ENCODE assay signal across 8 cellular contexts in genomic region chr1:26336477-26337205, GRCh38. TPM values are rescaled to one million over a fixed set of nuclear protein-coding genes. Genes with fewer than 3 reads are reported as not detected.
DNase-seq lines count a peak whose midpoint lies in the region; ATAC-seq and TF ChIP-seq lines count a peak whose summit lies in the region.

No MANE protein-coding gene starts in this region.

- peak overlapping the region; percentile 42 for H2AK9ac ChIP-seq in IMR-90 (replicated peaks; ENCODE audit: low read depth, low read length, poor library complexity)

- no peak overlapping the region for H3K27ac ChIP-seq in IMR-90 (ENCODE audit: insufficient read depth, low read length)
- H3K27ac ChIP-seq in right atrium auricular region: no peak overlapping the region
- H3K27ac ChIP-seq in skeletal muscle tissue (ENCODE audit: low read depth, low read length): no peak overlapping the region

- no peak for TF ChIP-seq RAD21 in IMR-90 (IDR thresholded peaks at IDR 0.05; ENCODE audit: low read length)

- no peaks in the 10 kb centered on the region for H4K20me1 ChIP-seq in IMR-90 (ENCODE audit: insufficient read depth, low read length)

- ATAC-seq in GM19025 (IDR thresholded peaks at IDR 0.05; ENCODE audit: low read depth, unreplicated experiment) (peak; percentile 61), IMR-90 (ENCODE audit: low read depth) (peak; percentile 64), HG03159 (IDR thresholded peaks at IDR 0.05; ENCODE audit: unreplicated experiment) (no peak)

- H3K4me1 ChIP-seq in IMR-90 (ENCODE audit: control insufficient read depth, insufficient read depth, low read length): peaks cover 4% of the 10 kb centered on the region; the same call in 1 of the 2 replicates
- peaks cover 0 to 16% of the 10 kb centered on the region in 2 donors for H3K4me1 ChIP-seq in right atrium auricular region
- peaks cover 3 to 11% (median 10%) of the 10 kb centered on the region in 3 donors for H3K4me1 ChIP-seq in skeletal muscle tissue (ENCODE audit: control insufficient read depth in 3 of 3, insufficient read depth in 3 of 3, low read length in 3 of 3)

- CTCF ChIA-PET in IMR-90 (lab: Yijun Ruan, JAX): no interaction called here

- H3K4ac ChIP-seq in IMR-90 (ENCODE audit: low read depth, low read length): no peak overlapping the region

- no TSS peak for BruUV-seq in IMR-90 (replicated peaks; lab: Mats Ljungman, UMichigan)

- H3K4me3 ChIP-seq in IMR-90 (ENCODE audit: insufficient read depth, low read depth, low read length) (peak overlapping the region; percentile 72), right atrium auricular region (peak overlapping the region; percentile 33 to 52), skeletal muscle tissue (ENCODE audit: low read length in 3 of 3) (peak overlapping the region in 2 of 3 donors; percentile 68 to 72)

- in situ Hi-C loops in IMR-90 (cut with MboI; ENCODE audit: low sequenced_read_pairs): no loop called here

- peaks cover 42% of the 10 kb centered on the region for H3K27me3 ChIP-seq in IMR-90 (ENCODE audit: control insufficient read depth, insufficient read depth, low read length)
- H3K27me3 ChIP-seq in right atrium auricular region: no peaks in the 10 kb centered on the region
- peaks cover 4 to 19% (median 12%) of the 10 kb centered on the region in 3 donors for H3K27me3 ChIP-seq in skeletal muscle tissue (ENCODE audit: control insufficient read depth in 3 of 3, insufficient read depth in 3 of 3, low read length in 3 of 3)

- TF ChIP-seq POLR2A in IMR-90 (IDR thresholded peaks at IDR 0.05; ENCODE audit: low read depth, low read length): no peak

- H3K4me3 Mint-ChIP-seq in activated naive CD4-positive, alpha-beta T cell treated with anti-CD3 and anti-CD28 coated beads, Interleukin-2, amount 50 U/mL, for 24 hours: peak overlapping the region; percentile 90

- H2BK120ac ChIP-seq in IMR-90 (ENCODE audit: low read depth, low read length): peak overlapping the region; percentile 15; the same call in 1 of the 2 replicates

- dilution Hi-C loops in IMR-90 (cut with HindIII; ENCODE audit: low sequenced_read_pairs, unreplicated experiment): no loop called here

- H3K36me3 ChIP-seq in IMR-90 (ENCODE audit: control insufficient read depth, insufficient read depth, low read length) (no peaks in the 10 kb centered on the region), right atrium auricular region (no peaks in the 10 kb centered on the region), skeletal muscle tissue (ENCODE audit: control insufficient read depth in 3 of 3, insufficient read depth in 3 of 3, low read length in 3 of 3) (no peaks in the 10 kb centered on the region)

- H3K4me1 Mint-ChIP-seq in activated naive CD4-positive, alpha-beta T cell treated with anti-CD3 and anti-CD28 coated beads, Interleukin-2, amount 50 U/mL, for 24 hours: peaks cover 10% of the 10 kb centered on the region

- H3K18ac ChIP-seq in IMR-90 (ENCODE audit: low read depth, low read length): no peak overlapping the region

- H2AFZ ChIP-seq in IMR-90 (replicated peaks; ENCODE audit: low read length, poor library complexity): peak overlapping the region; percentile 87

- no peak overlapping the region for H2BK5ac ChIP-seq in IMR-90 (ENCODE audit: low read depth, low read length, poor library complexity, severe bottlenecking)

- H3K36me3 Mint-ChIP-seq in activated naive CD4-positive, alpha-beta T cell treated with anti-CD3 and anti-CD28 coated beads, Interleukin-2, amount 50 U/mL, for 24 hours: no peaks in the 10 kb centered on the region

- no peaks in the 10 kb centered on the region for H3K9me3 Mint-ChIP-seq in activated naive CD4-positive, alpha-beta T cell treated with anti-CD3 and anti-CD28 coated beads, Interleukin-2, amount 50 U/mL, for 24 hours

- H3K27me3 Mint-ChIP-seq in activated naive CD4-positive, alpha-beta T cell treated with anti-CD3 and anti-CD28 coated beads, Interleukin-2, amount 50 U/mL, for 24 hours: no peaks in the 10 kb centered on the region

- H3K4me2 ChIP-seq in IMR-90 (ENCODE audit: low read depth, low read length): peak overlapping the region; percentile 99

- H2AK5ac ChIP-seq in IMR-90 (ENCODE audit: low read depth, low read length): no peak overlapping the region

- no peak overlapping the region for H4K8ac ChIP-seq in IMR-90 (ENCODE audit: low read depth in 2 of 2, low read length in 2 of 2)

- no peak for TF ChIP-seq CTCF in IMR-90 (conservative IDR thresholded peaks at IDR 0.05; ENCODE audit: low read depth, low read length)
- TF ChIP-seq CTCF in right atrium auricular region (IDR thresholded peaks at IDR 0.05): no peak

- no peak overlapping the region for H2BK15ac ChIP-seq in IMR-90 (ENCODE audit: low read depth, low read length)

- DNase-seq in IMR-90 (no peak), SHP77 treated with DMSO at 0.1 percent for 48 hours (lab: John Stamatoyannopoulos, UW) (peak; percentile 55), right atrium auricular region (ENCODE audit: low spot score) (no peak), SKM-1 treated with dmso at 0.1 percent for 144 hours (lab: John Stamatoyannopoulos, UW; ENCODE audit: unreplicated experiment) (no peak)

- POLR2A ChIA-PET in IMR-90 (lab: Charles Lee; ENCODE audit: unreplicated experiment): no interaction called here

- WGBS in IMR-90 (ENCODE audit: extremely low coverage in 2 of 2, insufficient read length in 1 of 2), 2 experiments: 18% methylated on average over 16 of the region's 52 CpGs; no CpG with 5 or more reads in 1 of the 2 experiments

- intact Hi-C loops in IMR-90 (cut with micrococcal nuclease): no loop called here

- no peak overlapping the region for H3K27ac Mint-ChIP-seq in activated naive CD4-positive, alpha-beta T cell treated with anti-CD3 and anti-CD28 coated beads, Interleukin-2, amount 50 U/mL, for 24 hours

- no peak overlapping the region for H3K56ac ChIP-seq in IMR-90 (ENCODE audit: extremely low read depth, insufficient read depth, low read length)

- H3K9ac ChIP-seq in IMR-90 (ENCODE audit: low read depth, low read length) (no peak overlapping the region), skeletal muscle tissue (ENCODE audit: low read depth in 1 of 3, low read length in 3 of 3) (peak overlapping the region in 2 of 3 donors; percentile 38 to 50)

- no peak overlapping the region for H2BK20ac ChIP-seq in IMR-90 (ENCODE audit: low read depth, low read length)

- no peaks in the 10 kb centered on the region for H3K9me1 ChIP-seq in IMR-90 (ENCODE audit: insufficient read depth, low read length)

- H3K23ac ChIP-seq in IMR-90 (ENCODE audit: low read depth, low read length): no peak overlapping the region

- H3K9me3 ChIP-seq in IMR-90 (ENCODE audit: control insufficient read depth, insufficient read depth, low read length) (no peaks in the 10 kb centered on the region), right atrium auricular region (no peaks in the 10 kb centered on the region), skeletal muscle tissue (ENCODE audit: control insufficient read depth in 3 of 3, low read length in 3 of 3) (no peaks in the 10 kb centered on the region)

- no peak overlapping the region for H4K91ac ChIP-seq in IMR-90 (ENCODE audit: insufficient read depth, low read depth, low read length)

- H3K79me1 ChIP-seq in IMR-90 (ENCODE audit: low read depth in 1 of 2, low read length in 2 of 2): no peaks in the 10 kb centered on the region

- no peak overlapping the region for H4K5ac ChIP-seq in IMR-90 (ENCODE audit: low read depth, low read length)

- no peak overlapping the region for H3K14ac ChIP-seq in IMR-90 (replicated peaks; ENCODE audit: low read depth, low read length)

TF ChIP-seq in IMR-90, 13 proteins besides CTCF, POLR2A, EP300 and RAD21 (continues in another document):
- TF ChIP-seq FOS (IDR thresholded peaks at IDR 0.05; ENCODE audit: low read depth, low read length) (no peak), RCOR1 (IDR thresholded peaks at IDR 0.05; ENCODE audit: insufficient replicate concordance, low read length) (no peak), CEBPB (IDR thresholded peaks at IDR 0.05; ENCODE audit: low read depth, low read length) (no peak), MAFK (IDR thresholded peaks at IDR 0.05; ENCODE audit: low read depth, low read length) (no peak), MAZ (IDR thresholded peaks at IDR 0.05; ENCODE audit: borderline replicate concordance, low read depth, low read length) (no peak), MXI1 (IDR thresholded peaks at IDR 0.05; ENCODE audit: borderline replicate concordance, low read depth, low read length) (no peak), SMC3 (IDR thresholded peaks at IDR 0.05; ENCODE audit: low read depth, low read length) (no peak), RFX5 (IDR thresholded peaks at IDR 0.05; ENCODE audit: low read depth, low read length) (no peak), NFE2L2 (IDR thresholded peaks at IDR 0.05; ENCODE audit: low read depth, low read length) (no peak), BHLHE40 (IDR thresholded peaks at IDR 0.05; ENCODE audit: low read depth, low read length) (no peak)

RNA-seq across cellular contexts. Expression of gene CRYBG2, which starts 17.3 kb away (rescaled TPM):
- total RNA-seq in IMR-90 (2012; rRNA removed) (not detected in 2 replicates), right atrium auricular region (not detected), skeletal muscle tissue (not detected)
- polyA plus RNA-seq in IMR-90 (2012; rRNA removed): not detected in 2 replicates
- 0.01 and 0.05 TPM in 2 replicates for polyA plus RNA-seq in IMR-90 (2012; cell fraction: cytosol; rRNA removed)
- polyA plus RNA-seq in IMR-90 (2012; cell fraction: nucleus; rRNA removed; ENCODE audit: low replicate concordance): 0.31 and 0.32 TPM in 2 replicates

RNA-seq across cellular contexts. Expression of gene CD52, which starts 18.9 kb away (rescaled TPM):
- total RNA-seq in IMR-90 (2012; rRNA removed) (not detected in 2 replicates), right atrium auricular region (1 to 10 TPM; 4.9 to 5.8 TPM), skeletal muscle tissue (not detected)
- 1.3 and 1.6 TPM in 2 replicates for polyA plus RNA-seq in IMR-90 (2012; rRNA removed)
- polyA plus RNA-seq in IMR-90 (2012; cell fraction: cytosol; rRNA removed): 0.30 TPM in 1 of 2 replicates, not detected in the other
- polyA plus RNA-seq in IMR-90 (2012; cell fraction: nucleus; rRNA removed; ENCODE audit: low replicate concordance): 0.36 TPM in 1 of 2 replicates, not detected in the other

RNA-seq across cellular contexts. Expression of gene UBXN11, which starts 30.2 kb away (rescaled TPM):
- total RNA-seq in IMR-90 (2012; rRNA removed) (3.6 and 5.2 TPM in 2 replicates), right atrium auricular region (1 to 10 TPM; 4.5 to 7.4 TPM), skeletal muscle tissue (2.1 TPM)
- polyA plus RNA-seq in IMR-90 (2012; rRNA removed): 17.0 and 18.4 TPM in 2 replicates
- 10.1 and 13.9 TPM in 2 replicates for polyA plus RNA-seq in IMR-90 (2012; cell fraction: cytosol; rRNA removed)
- 151 and 169 TPM in 2 replicates for polyA plus RNA-seq in IMR-90 (2012; cell fraction: nucleus; rRNA removed; ENCODE audit: low replicate concordance)

RNA-seq across cellular contexts. Expression of gene ZNF683, which starts 35.9 kb away (rescaled TPM):
- total RNA-seq in IMR-90 (2012; rRNA removed) (not detected in 2 replicates), right atrium auricular region (not detected), skeletal muscle tissue (not detected)
- polyA plus RNA-seq in IMR-90 (2012; rRNA removed): not detected in 2 replicates
- not detected in 2 replicates for polyA plus RNA-seq in IMR-90 (2012; cell fraction: cytosol; rRNA removed)
- polyA plus RNA-seq in IMR-90 (2012; cell fraction: nucleus; rRNA removed; ENCODE audit: low replicate concordance): not detected in 2 replicates

RNA-seq across cellular contexts. Expression of gene SH3BGRL3, which starts 56.8 kb away (rescaled TPM):
- total RNA-seq in IMR-90 (2012; rRNA removed): 32.2 and 35.0 TPM in 2 replicates
- polyA plus RNA-seq in IMR-90 (2012; rRNA removed): 483 and 565 TPM in 2 replicates
- polyA plus RNA-seq in IMR-90 (2012; cell fraction: cytosol; rRNA removed): 551 and 581 TPM in 2 replicates
- polyA plus RNA-seq in IMR-90 (2012; cell fraction: nucleus; rRNA removed; ENCODE audit: low replicate concordance): 124 and 136 TPM in 2 replicates
- total RNA-seq in right atrium auricular region: 10 to 100 TPM; 24.8 to 66.0 TPM
- 4.2 TPM for total RNA-seq in skeletal muscle tissue
